Comparison of ENCODE assay signal across 16 cellular contexts in genomic region chr3:101903426-101903825, GRCh38. TPM values are rescaled to one million over a fixed set of nuclear protein-coding genes. Genes with fewer than 3 reads are reported as not detected.
A peak's percentile ranks its signal among the peaks of the same experiment; 100 is the strongest.
DNase-seq lines count a peak whose midpoint lies in the region; ATAC-seq, FAIRE-seq and TF ChIP-seq lines count a peak whose summit lies in the region.
"Had no signal": no experiment of that assay in that cellular context is flagged by ENCODE, and none has a peak within 500 bp of the region (broad histone marks: within the 10 kb centered on the region; RNA-seq: fewer than 3 reads in every experiment).

No MANE protein-coding gene starts in this region.

- TF ChIP-seq CTCF in fibroblast of mammary gland (conservative IDR thresholded peaks at IDR 0.05; ENCODE audit: control insufficient read depth, insufficient read depth, low read depth, low read length) (no peak), type B pancreatic cell (conservative IDR thresholded peaks at IDR 0.05) (no peak)

- no peak overlapping the region for H3K4me3 ChIP-seq in fibroblast of mammary gland (ENCODE audit: control insufficient read depth, low read depth, low read length)
- H3K4me3 ChIP-seq: dorsolateral prefrontal cortex, pancreas, skin epidermis had no signal

- ATAC-seq in HG03139 (IDR thresholded peaks at IDR 0.05; ENCODE audit: unreplicated experiment), result no peak

- H3K9me3 Mint-ChIP-seq in type B pancreatic cell, result peaks cover 4% of the 10 kb centered on the region

- no peak overlapping the region for H3K4me3 Mint-ChIP-seq in type B pancreatic cell
- H3K4me3 Mint-ChIP-seq: activated naive CD4-positive, alpha-beta T cell treated with anti-CD3 and anti-CD28 coated beads, Interleukin-2, amount 10 ng/mL, durations not matched to agents 7 days and 5 days; naive B cell had no signal

- no peaks in the 10 kb centered on the region for H3K36me3 Mint-ChIP-seq in type B pancreatic cell
- H3K36me3 Mint-ChIP-seq: naive B cell had no signal

- peaks cover 3% of the 10 kb centered on the region for H3K27me3 Mint-ChIP-seq in type B pancreatic cell
- H3K27me3 Mint-ChIP-seq: activated naive CD4-positive, alpha-beta T cell treated with anti-CD3 and anti-CD28 coated beads, Interleukin-2, amount 10 ng/mL, durations not matched to agents 7 days and 5 days; naive B cell had no signal

- peak overlapping the region; percentile 63 for H3K27ac Mint-ChIP-seq in type B pancreatic cell
- H3K27ac Mint-ChIP-seq: activated naive CD4-positive, alpha-beta T cell treated with anti-CD3 and anti-CD28 coated beads, Interleukin-2, amount 10 ng/mL, durations not matched to agents 7 days and 5 days had no signal

- no peak for DNase-seq in GM12891 (ENCODE audit: insufficient read length, low spot score)
- DNase-seq in RCC 7860 (ENCODE audit: low spot score), result peak; percentile 35
- DNase-seq in fibroblast of mammary gland (ENCODE audit: low read depth), result peak; percentile 37
- no peak for DNase-seq in type B pancreatic cell (ENCODE audit: extremely low spot score, unreplicated experiment)
- no peak for DNase-seq in NCI-H2196 (lab: John Stamatoyannopoulos, UW; ENCODE audit: unreplicated experiment)
- no peak for DNase-seq in activated gamma-delta T cell (lab: John Stamatoyannopoulos, UW)
- DNase-seq: activated CD4-positive, alpha-beta T cell treated with anti-CD3 and anti-CD28 coated beads, Interleukin-2, amount 50 U/mL, for 4 hours; activated naive CD4-positive, alpha-beta T cell treated with anti-CD3 and anti-CD28 coated beads, Interleukin-2, amount 10 ng/mL, durations not matched to agents 7 days and 5 days; DMS79 treated with DMSO at 0.1 percent for 48 hours; dorsolateral prefrontal cortex; naive B cell; NCI-H1694; NCI-H446; pancreas had no signal

- no peak for TF ChIP-seq POLR2A in GM12891 (IDR thresholded peaks at IDR 0.05; ENCODE audit: low read depth, low read length)

- FAIRE-seq in GM12891 (lab: Jason Lieb, UNC) (peak; percentile 63), RCC 7860 (lab: Jason Lieb, UNC) (peak; percentile 57)
- FAIRE-seq: pancreas had no signal

- peaks cover 5% of the 10 kb centered on the region for H3K4me1 Mint-ChIP-seq in type B pancreatic cell (ENCODE audit: unreplicated experiment)

TF ChIP-seq in GM12891, 5 proteins besides CTCF, POLR2A, EP300 and RAD21:
- TF ChIP-seq POU2F2 (IDR thresholded peaks at IDR 0.05; ENCODE audit: low read depth, low read length), result no peak
- TF ChIP-seq SPI1 (IDR thresholded peaks at IDR 0.05; ENCODE audit: low read depth, low read length), result no peak
- no peak for TF ChIP-seq PAX5 (IDR thresholded peaks at IDR 0.05; ENCODE audit: insufficient read depth, low read length, severe bottlenecking)
- TF ChIP-seq TAF1 (IDR thresholded peaks at IDR 0.05; ENCODE audit: low read depth, low read length), result no peak
- no peak for TF ChIP-seq POLR2AphosphoS5 (IDR thresholded peaks at IDR 0.05; ENCODE audit: low read depth, low read length)

RNA-seq across cellular contexts. Expression of gene NFKBIZ, which starts 54.1 kb away (rescaled TPM):
- 30.5 TPM for polyA plus RNA-seq in GM12891 (2012; ENCODE audit: low read depth, missing spikeins)
- total RNA-seq in type B pancreatic cell (ENCODE audit: low replicate concordance), result 54.1 and 87.6 TPM in 2 replicates

Comparison
In these comparisons a context has a peak if more than half of its experiments do, and no peak if none do; other contexts are left out.
1. DNase-seq: peak in RCC 7860 (single experiment) and fibroblast of mammary gland (single experiment); none in GM12891 (single experiment), type B pancreatic cell (single experiment), NCI-H2196 (single experiment) and activated gamma-delta T cell (single experiment).